In genomic region chr1:217484881-217485280, GRCh38 we compare ENCODE assay signal across 23 cellular contexts.
"Had no signal": no experiment of that assay in that cellular context is flagged by ENCODE, and none has a peak within 500 bp of the region (broad histone marks: within the 10 kb centered on the region; RNA-seq: fewer than 3 reads in every experiment).

No MANE protein-coding gene starts in this region.

- ATAC-seq: activated T-helper 17 cell treated with anti-CD3 and anti-CD28 coated beads, Interleukin-2, amount 50 U/mL, for 72 hours had no signal

- DNase-seq: activated B cell treated with CpG ODN at 0.5 μM for 24 hours; activated CD4-positive, alpha-beta T cell treated with anti-CD3 and anti-CD28 coated beads for 1 hour; activated CD4-positive, alpha-beta T cell treated with anti-CD3 and anti-CD28 coated beads, Interleukin-2, amount 10 ng/mL, durations not matched to agents 24 days and 14 days; activated CD4-positive, alpha-beta T cell treated with anti-CD3 and anti-CD28 coated beads, Interleukin-2, amount 50 U/mL, for 48 hours; activated CD8-positive, alpha-beta memory T cell treated with anti-CD3 and anti-CD28 coated beads for 24 hours; activated gamma-delta T cell; activated naive CD4-positive, alpha-beta T cell treated with anti-CD3 and anti-CD28 coated beads for 36 hours; activated T-cell treated with anti-CD3 and anti-CD28 coated beads for 4 hours; activated T-cell treated with anti-CD3 and anti-CD28 coated beads, Interleukin-2, amount 50 U/mL, for 48 hours; amygdala; MM.1S; NCI-H1105; NCI-H1436; NCI-H187; NCI-H2081; NCI-H446; NCI-H524; SHP77 treated with DMSO at 0.1 percent for 48 hours had no signal

- H3K27ac Mint-ChIP-seq: activated B cell treated with CpG ODN at 0.5 μM for 24 hours; activated CD4-positive, alpha-beta T cell treated with anti-CD3 and anti-CD28 coated beads, Interleukin-2, amount 10 ng/mL, durations not matched to agents 24 days and 14 days; activated naive CD4-positive, alpha-beta T cell treated with anti-CD3 and anti-CD28 coated beads for 36 hours; activated T-helper 17 cell treated with anti-CD3 and anti-CD28 coated beads, Interleukin-2, amount 50 U/mL, for 72 hours; brain; T-helper 1 cell treated with Interleukin-12 subunit alpha and Interleukin-12 subunit beta and Interleukin-4 antibody, amounts not matched to agents 30 μg/mL and 1 μg/mL, for 36 hours had no signal

- H3K4me1 Mint-ChIP-seq: activated B cell treated with CpG ODN at 0.5 μM for 24 hours, brain had no signal

- H3K27me3 Mint-ChIP-seq: activated B cell treated with CpG ODN at 0.5 μM for 24 hours; activated CD4-positive, alpha-beta T cell treated with anti-CD3 and anti-CD28 coated beads, Interleukin-2, amount 10 ng/mL, durations not matched to agents 24 days and 14 days; activated naive CD8-positive, alpha-beta T cell; activated T-helper 17 cell treated with anti-CD3 and anti-CD28 coated beads, Interleukin-2, amount 50 U/mL, for 72 hours; brain; central memory CD8-positive, alpha-beta T cell had no signal

- H3K4me3 Mint-ChIP-seq: activated B cell treated with CpG ODN at 0.5 μM for 24 hours; activated CD4-positive, alpha-beta T cell treated with anti-CD3 and anti-CD28 coated beads, Interleukin-2, amount 10 ng/mL, durations not matched to agents 24 days and 14 days; activated naive CD4-positive, alpha-beta T cell treated with anti-CD3 and anti-CD28 coated beads for 36 hours; activated naive CD8-positive, alpha-beta T cell; activated T-helper 17 cell treated with anti-CD3 and anti-CD28 coated beads, Interleukin-2, amount 50 U/mL, for 72 hours; brain; central memory CD8-positive, alpha-beta T cell; T-helper 1 cell treated with Interleukin-12 subunit alpha and Interleukin-12 subunit beta and Interleukin-4 antibody, amounts not matched to agents 30 μg/mL and 1 μg/mL, for 36 hours had no signal

- H3K9me3 Mint-ChIP-seq: activated T-helper 17 cell treated with anti-CD3 and anti-CD28 coated beads, Interleukin-2, amount 50 U/mL, for 72 hours had no signal
